In genomic region chr5:124718376-124718775, GRCh38 we compare ENCODE assay signal across 1 cellular context.
TF ChIP-seq lines count a peak whose summit lies in the region.

No MANE protein-coding gene starts in this region.

TF ChIP-seq in HepG2, 621 proteins besides CTCF, POLR2A, EP300 and RAD21 (continued from another document):
- TF ChIP-seq KIAA2018 (CRISPR knock-in tag; IDR thresholded peaks at IDR 0.05; ENCODE audit: borderline replicate concordance) (no peak), EEA1 (CRISPR knock-in tag; IDR thresholded peaks at IDR 0.05; ENCODE audit: borderline replicate concordance) (no peak), GATA4 (IDR thresholded peaks at IDR 0.05; ENCODE audit: borderline replicate concordance, low read depth) (no peak), TRAFD1 (CRISPR knock-in tag; IDR thresholded peaks at IDR 0.05; ENCODE audit: borderline replicate concordance) (no peak), SMARCE1 (IDR thresholded peaks at IDR 0.05; ENCODE audit: borderline replicate concordance) (no peak), RBAK (CRISPR knock-in tag; IDR thresholded peaks at IDR 0.05) (no peak), ZNF772 (CRISPR knock-in tag; IDR thresholded peaks at IDR 0.05) (no peak), ZNF569 (CRISPR knock-in tag; IDR thresholded peaks at IDR 0.05; ENCODE audit: borderline replicate concordance) (no peak), MTA3 (CRISPR knock-in tag; IDR thresholded peaks at IDR 0.05) (no peak), NCOA5 (CRISPR knock-in tag; IDR thresholded peaks at IDR 0.05) (no peak), ZNF263 (CRISPR knock-in tag; IDR thresholded peaks at IDR 0.05) (no peak), NCOR1 (IDR thresholded peaks at IDR 0.05; ENCODE audit: borderline replicate concordance, low read length) (no peak), TFDP1 (CRISPR knock-in tag; IDR thresholded peaks at IDR 0.05; ENCODE audit: borderline replicate concordance) (no peak), ZKSCAN1 (IDR thresholded peaks at IDR 0.05; ENCODE audit: low read length) (no peak), ZNF570 (CRISPR knock-in tag; IDR thresholded peaks at IDR 0.05; ENCODE audit: borderline replicate concordance) (no peak), PHF20 (CRISPR knock-in tag; IDR thresholded peaks at IDR 0.05) (no peak), FOXM1 (CRISPR knock-in tag; IDR thresholded peaks at IDR 0.05) (no peak)
